In the genomic region with DNA sequence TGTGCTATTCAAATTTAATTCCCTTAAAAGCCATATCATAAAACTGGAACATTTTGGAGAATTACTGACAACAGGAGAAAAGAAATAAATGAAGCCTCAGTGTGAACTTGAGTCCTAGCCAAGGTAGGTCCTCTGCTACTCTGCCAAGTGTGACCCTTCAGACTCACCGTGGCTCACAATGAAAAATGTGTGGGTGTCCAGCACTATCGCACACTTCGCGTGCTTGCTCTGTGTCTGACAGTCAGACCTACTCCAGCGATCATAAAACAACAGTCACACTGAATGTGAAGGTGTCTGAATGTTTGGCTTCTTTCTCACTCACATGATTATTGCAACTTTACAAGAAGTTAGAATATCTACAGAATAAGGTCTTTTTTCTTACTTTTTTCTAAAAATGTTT, we compare ENCODE assay signal across 22 cellular contexts.
DNase-seq lines count a peak whose midpoint lies in the region; ATAC-seq and TF ChIP-seq lines count a peak whose summit lies in the region.
"Had no signal": no experiment of that assay in that cellular context is flagged by ENCODE, and none has a peak within 500 bp of the region (broad histone marks: within the 10 kb centered on the region; RNA-seq: fewer than 3 reads in every experiment).

No MANE protein-coding gene starts in this region.

- no peak overlapping the region for H3K27ac ChIP-seq in thyroid gland
- H3K27ac ChIP-seq: coronary artery, neural progenitor cell, right atrium auricular region, vagina had no signal

- no peaks in the 10 kb centered on the region for H3K27me3 ChIP-seq in thyroid gland
- H3K27me3 ChIP-seq: right atrium auricular region, vagina had no signal

- DNase-seq in stimulated activated naive CD8-positive, alpha-beta T cell treated with anti-CD3 and anti-CD28 coated beads, Interleukin-15, Interleukin-2, amounts not matched to agents 100 U/mL and 50 U/mL, for 24 hours, result no peak
- DNase-seq in stimulated activated naive CD8-positive, alpha-beta T cell treated with anti-CD3 and anti-CD28 coated beads, Interleukin-15, amount 100 ng/mL, for 72 hours, result no peak
- DNase-seq in thyroid gland (peak; percentile 83 to 85), NCI-H1048 (lab: John Stamatoyannopoulos, UW) (no peak), kidney tubule cell (ENCODE audit: low spot score) (no peak)
- DNase-seq: activated T-cell treated with anti-CD3 and anti-CD28 coated beads, Interleukin-2, amount 50 U/mL, for 24 hours; C1 segment of cervical spinal cord; DMS153; hypothalamus; left cardiac atrium; T1000 had no signal

- no peaks in the 10 kb centered on the region for H3K36me3 ChIP-seq in thyroid gland
- H3K36me3 ChIP-seq: neural progenitor cell, right atrium auricular region, vagina had no signal

- peaks cover 33% of the 10 kb centered on the region for H3K27me3 Mint-ChIP-seq in stimulated activated naive CD8-positive, alpha-beta T cell treated with anti-CD3 and anti-CD28 coated beads, Interleukin-15, amount 100 ng/mL, for 72 hours

- no peaks in the 10 kb centered on the region for H3K9me3 Mint-ChIP-seq in stimulated activated naive CD8-positive, alpha-beta T cell treated with anti-CD3 and anti-CD28 coated beads, Interleukin-15, amount 100 ng/mL, for 72 hours
- H3K9me3 Mint-ChIP-seq: activated T-cell treated with anti-CD3 and anti-CD28 coated beads, Interleukin-2, amount 50 U/mL, for 24 hours; mesothelial cell of epicardium had no signal

- no peak for TF ChIP-seq CTCF in thyroid gland (IDR thresholded peaks at IDR 0.05)

- TF ChIP-seq POLR2A in thyroid gland (IDR thresholded peaks at IDR 0.05), result no peak

- no peak overlapping the region for H3K27ac Mint-ChIP-seq in stimulated activated naive CD8-positive, alpha-beta T cell treated with anti-CD3 and anti-CD28 coated beads, Interleukin-15, amount 100 ng/mL, for 72 hours
- H3K27ac Mint-ChIP-seq: activated naive CD8-positive, alpha-beta T cell; activated T-cell treated with anti-CD3 and anti-CD28 coated beads, Interleukin-2, amount 50 U/mL, for 24 hours; brain; mesothelial cell of epicardium; neural progenitor cell had no signal

- peaks cover 10% of the 10 kb centered on the region for H3K4me1 Mint-ChIP-seq in stimulated activated naive CD8-positive, alpha-beta T cell treated with anti-CD3 and anti-CD28 coated beads, Interleukin-15, amount 100 ng/mL, for 72 hours
- H3K4me1 Mint-ChIP-seq: mesothelial cell of epicardium, neural progenitor cell had no signal

- no peak overlapping the region for H3K4me3 Mint-ChIP-seq in stimulated activated naive CD8-positive, alpha-beta T cell treated with anti-CD3 and anti-CD28 coated beads, Interleukin-15, amount 100 ng/mL, for 72 hours
- H3K4me3 Mint-ChIP-seq: activated naive CD8-positive, alpha-beta T cell; activated T-cell treated with anti-CD3 and anti-CD28 coated beads, Interleukin-2, amount 50 U/mL, for 24 hours; brain; mesothelial cell of epicardium; neural progenitor cell had no signal

- intact Hi-C loops in thyroid gland (cut with DNase I), result no loop called here

- ATAC-seq in stimulated activated naive CD8-positive, alpha-beta T cell treated with anti-CD3 and anti-CD28 coated beads, Interleukin-15, Interleukin-2, amounts not matched to agents 100 U/mL and 50 U/mL, for 24 hours, result peak; percentile 46
- no peak for ATAC-seq in stimulated activated naive CD8-positive, alpha-beta T cell treated with anti-CD3 and anti-CD28 coated beads, Interleukin-15, amount 100 ng/mL, for 72 hours
- ATAC-seq in HG02759 (IDR thresholded peaks at IDR 0.05; ENCODE audit: unreplicated experiment) (peak; percentile 54), HG03565 (IDR thresholded peaks at IDR 0.05; ENCODE audit: unreplicated experiment) (peak; percentile 63), HG03571 (IDR thresholded peaks at IDR 0.05; ENCODE audit: unreplicated experiment) (no peak)
- ATAC-seq: left cardiac atrium had no signal

- 27 to 30% methylated on average over 5 of the region's 5 CpGs for WGBS in thyroid gland, 2 donors

- peaks cover 4 to 5% of the 10 kb centered on the region in 2 donors for H3K4me1 ChIP-seq in thyroid gland
- H3K4me1 ChIP-seq: neural progenitor cell, right atrium auricular region, vagina had no signal

- no peak overlapping the region for H3K4me3 ChIP-seq in thyroid gland (replicated peaks in 1 of 3)
- H3K4me3 ChIP-seq: coronary artery, neural progenitor cell, right atrium auricular region, vagina had no signal

- H3K9me3 ChIP-seq in thyroid gland, result no peaks in the 10 kb centered on the region
- H3K9me3 ChIP-seq: right atrium auricular region, SK-N-SH, vagina had no signal

Comparison
In these comparisons a context has a peak if more than half of its experiments do, and no peak if none do; other contexts are left out.
1. ATAC-seq: peak in stimulated activated naive CD8-positive, alpha-beta T cell treated with anti-CD3 and anti-CD28 coated beads, Interleukin-15, Interleukin-2, amounts not matched to agents 100 U/mL and 50 U/mL, for 24 hours (single experiment), HG02759 (single experiment) and HG03565 (single experiment); none in stimulated activated naive CD8-positive, alpha-beta T cell treated with anti-CD3 and anti-CD28 coated beads, Interleukin-15, amount 100 ng/mL, for 72 hours (single experiment) and HG03571 (single experiment).
2. DNase-seq: peak in thyroid gland (2 of 2); none in stimulated activated naive CD8-positive, alpha-beta T cell treated with anti-CD3 and anti-CD28 coated beads, Interleukin-15, Interleukin-2, amounts not matched to agents 100 U/mL and 50 U/mL, for 24 hours (single experiment), stimulated activated naive CD8-positive, alpha-beta T cell treated with anti-CD3 and anti-CD28 coated beads, Interleukin-15, amount 100 ng/mL, for 72 hours (0 of 2), NCI-H1048 (single experiment) and kidney tubule cell (single experiment).